ENCODE assay signal across 16 cellular contexts in the genomic region with DNA sequence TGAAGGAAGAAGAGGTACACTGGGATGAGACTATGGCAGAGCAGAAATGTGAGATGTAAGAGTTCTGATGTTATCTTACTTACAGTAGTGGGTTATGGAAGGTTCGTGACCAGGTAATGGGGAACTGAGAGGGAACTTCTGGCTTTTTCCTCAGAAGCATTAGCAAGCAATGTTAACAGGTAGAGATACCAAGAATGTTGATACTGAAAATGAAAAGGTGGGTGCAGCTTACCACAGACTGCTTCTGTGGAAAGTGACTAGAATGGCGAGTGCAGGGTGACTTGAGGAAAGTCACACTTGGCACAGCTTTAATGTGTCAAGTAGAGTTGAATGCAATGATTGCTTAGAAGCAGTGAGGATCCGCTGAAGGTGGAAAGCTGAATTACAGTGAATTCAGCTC.
A peak's percentile ranks its signal among the peaks of the same experiment; 100 is the strongest.
DNase-seq lines count a peak whose midpoint lies in the region; ATAC-seq, FAIRE-seq and TF ChIP-seq lines count a peak whose summit lies in the region.
"Had no signal": no experiment of that assay in that cellular context is flagged by ENCODE, and none has a peak within 500 bp of the region (broad histone marks: within the 10 kb centered on the region; RNA-seq: fewer than 3 reads in every experiment).

No MANE protein-coding gene starts in this region.

- POLR2A ChIA-PET in A673 (lab: Charles Lee; ENCODE audit: low non-redundant PET): no interaction called here

- no peaks in the 10 kb centered on the region for H3K36me3 Mint-ChIP-seq in stimulated activated effector memory CD8-positive, alpha-beta T cell treated with anti-CD3 and anti-CD28 coated beads, Interleukin-12 subunit alpha, Interleukin-12 subunit beta, amount 100 ng/mL, for 72 hours
- H3K36me3 Mint-ChIP-seq in activated naive CD4-positive, alpha-beta T cell treated with anti-CD3 and anti-CD28 coated beads, Interleukin-2, amount 10 ng/mL, durations not matched to agents 7 days and 5 days: no peaks in the 10 kb centered on the region

- ATAC-seq in GM19035 (IDR thresholded peaks at IDR 0.05; ENCODE audit: unreplicated experiment) (peak; percentile 69), HG02571 (IDR thresholded peaks at IDR 0.05; ENCODE audit: unreplicated experiment) (peak; percentile 81), HG03378 (IDR thresholded peaks at IDR 0.05; ENCODE audit: unreplicated experiment) (peak; percentile 92)
- ATAC-seq in stimulated activated effector memory CD8-positive, alpha-beta T cell treated with anti-CD3 and anti-CD28 coated beads, Interleukin-12 subunit alpha, Interleukin-12 subunit beta, amount 100 ng/mL, for 72 hours: no peak
- ATAC-seq: effector memory CD8-positive, alpha-beta T cell; right lobe of liver had no signal

- CTCF ChIA-PET in A673 (lab: Charles Lee): no interaction called here
- CTCF ChIA-PET in activated naive CD4-positive, alpha-beta T cell treated with anti-CD3 and anti-CD28 coated beads, Interleukin-2, amount 10 ng/mL, durations not matched to agents 7 days and 5 days (lab: Charles Lee): no interaction called here

- no peak overlapping the region for H3K4me3 ChIP-seq in A673 (ENCODE audit: low read depth, low read length, poor library complexity, severe bottlenecking)
- H3K4me3 ChIP-seq: hepatocyte, right lobe of liver had no signal

- no TSS peak for BruUV-seq in A673 (replicated peaks; lab: Mats Ljungman, UMichigan)

- DNase-seq in GM12892 (ENCODE audit: insufficient read length) (peak; percentile 0), UCSD-AML1 (lab: John Stamatoyannopoulos, UW; ENCODE audit: unreplicated experiment) (no peak), A673 (ENCODE audit: low spot score) (no peak)
- DNase-seq in stimulated activated effector memory CD8-positive, alpha-beta T cell treated with anti-CD3 and anti-CD28 coated beads, Interleukin-12 subunit alpha, Interleukin-12 subunit beta, amount 100 ng/mL, for 72 hours (ENCODE audit: low spot score in 2 of 2): no peak
- DNase-seq in activated naive CD4-positive, alpha-beta T cell treated with anti-CD3 and anti-CD28 coated beads, Interleukin-2, amount 10 ng/mL, durations not matched to agents 7 days and 5 days: no peak
- DNase-seq: activated CD4-positive, CD25-positive, alpha-beta regulatory T cell; C1 segment of cervical spinal cord; effector memory CD8-positive, alpha-beta T cell; mesendoderm; NCI-H187; right lobe of liver had no signal

- no peak overlapping the region for H3K27ac ChIP-seq in A673 (ENCODE audit: low read depth, low read length, poor library complexity, severe bottlenecking)
- H3K27ac ChIP-seq: hepatocyte, right lobe of liver had no signal

- H3K9me3 Mint-ChIP-seq in stimulated activated effector memory CD8-positive, alpha-beta T cell treated with anti-CD3 and anti-CD28 coated beads, Interleukin-12 subunit alpha, Interleukin-12 subunit beta, amount 100 ng/mL, for 72 hours: peaks cover 6% of the 10 kb centered on the region
- no peaks in the 10 kb centered on the region for H3K9me3 Mint-ChIP-seq in activated naive CD4-positive, alpha-beta T cell treated with anti-CD3 and anti-CD28 coated beads, Interleukin-2, amount 10 ng/mL, durations not matched to agents 7 days and 5 days

- no peaks in the 10 kb centered on the region for H3K4me1 Mint-ChIP-seq in stimulated activated effector memory CD8-positive, alpha-beta T cell treated with anti-CD3 and anti-CD28 coated beads, Interleukin-12 subunit alpha, Interleukin-12 subunit beta, amount 100 ng/mL, for 72 hours
- H3K4me1 Mint-ChIP-seq in activated naive CD4-positive, alpha-beta T cell treated with anti-CD3 and anti-CD28 coated beads, Interleukin-2, amount 10 ng/mL, durations not matched to agents 7 days and 5 days: no peaks in the 10 kb centered on the region

- intact Hi-C loops in A673 (cut with micrococcal nuclease; ENCODE audit: unreplicated experiment): no loop called here

- no peak overlapping the region for H3K4me3 Mint-ChIP-seq in stimulated activated effector memory CD8-positive, alpha-beta T cell treated with anti-CD3 and anti-CD28 coated beads, Interleukin-12 subunit alpha, Interleukin-12 subunit beta, amount 100 ng/mL, for 72 hours
- H3K4me3 Mint-ChIP-seq in activated naive CD4-positive, alpha-beta T cell treated with anti-CD3 and anti-CD28 coated beads, Interleukin-2, amount 10 ng/mL, durations not matched to agents 7 days and 5 days: no peak overlapping the region
- H3K4me3 Mint-ChIP-seq: effector memory CD8-positive, alpha-beta T cell had no signal

- no peak overlapping the region for H3K27ac Mint-ChIP-seq in stimulated activated effector memory CD8-positive, alpha-beta T cell treated with anti-CD3 and anti-CD28 coated beads, Interleukin-12 subunit alpha, Interleukin-12 subunit beta, amount 100 ng/mL, for 72 hours
- no peak overlapping the region for H3K27ac Mint-ChIP-seq in activated naive CD4-positive, alpha-beta T cell treated with anti-CD3 and anti-CD28 coated beads, Interleukin-2, amount 10 ng/mL, durations not matched to agents 7 days and 5 days
- H3K27ac Mint-ChIP-seq: effector memory CD8-positive, alpha-beta T cell had no signal

- no peaks in the 10 kb centered on the region for H3K27me3 Mint-ChIP-seq in activated naive CD4-positive, alpha-beta T cell treated with anti-CD3 and anti-CD28 coated beads, Interleukin-2, amount 10 ng/mL, durations not matched to agents 7 days and 5 days
- H3K27me3 Mint-ChIP-seq: effector memory CD8-positive, alpha-beta T cell had no signal

- no peak for TF ChIP-seq POLR2A in GM12892 (IDR thresholded peaks at IDR 0.05; ENCODE audit: low read depth, low read length)

- no peaks in the 10 kb centered on the region for H3K27me3 ChIP-seq in A673 (replicated peaks; ENCODE audit: insufficient read depth, low read depth, low read length, poor library complexity)
- H3K27me3 ChIP-seq: hepatocyte, right lobe of liver had no signal

- H3K4me1 ChIP-seq in A673 (ENCODE audit: insufficient read depth, low read length, poor library complexity, severe bottlenecking): peaks cover 19% of the 10 kb centered on the region

- no peak for TF ChIP-seq CTCF in A673 (conservative IDR thresholded peaks at IDR 0.05; ENCODE audit: low read depth, low read length)

- H3K9me3 ChIP-seq in A673 (ENCODE audit: low read depth, low read length, poor library complexity, severe bottlenecking): no peaks in the 10 kb centered on the region
- H3K9me3 ChIP-seq: right lobe of liver had no signal

- no peak for FAIRE-seq in GM12892 (lab: Jason Lieb, UNC)
- FAIRE-seq: HTR-8/SVneo had no signal

- H3K36me3 ChIP-seq in A673 (ENCODE audit: insufficient read depth, low read length, poor library complexity, severe bottlenecking): no peaks in the 10 kb centered on the region
- H3K36me3 ChIP-seq: right lobe of liver had no signal
